Comparison of ENCODE assay signal across 1 cellular context in genomic region chr20:25624500-25624939, GRCh38.
TF ChIP-seq lines count a peak whose summit lies in the region.

No MANE protein-coding gene starts in this region.

TF ChIP-seq in HepG2, 621 proteins besides CTCF, POLR2A, EP300 and RAD21 (continued from another document and continues in another):
- TF ChIP-seq, protein P1, sequence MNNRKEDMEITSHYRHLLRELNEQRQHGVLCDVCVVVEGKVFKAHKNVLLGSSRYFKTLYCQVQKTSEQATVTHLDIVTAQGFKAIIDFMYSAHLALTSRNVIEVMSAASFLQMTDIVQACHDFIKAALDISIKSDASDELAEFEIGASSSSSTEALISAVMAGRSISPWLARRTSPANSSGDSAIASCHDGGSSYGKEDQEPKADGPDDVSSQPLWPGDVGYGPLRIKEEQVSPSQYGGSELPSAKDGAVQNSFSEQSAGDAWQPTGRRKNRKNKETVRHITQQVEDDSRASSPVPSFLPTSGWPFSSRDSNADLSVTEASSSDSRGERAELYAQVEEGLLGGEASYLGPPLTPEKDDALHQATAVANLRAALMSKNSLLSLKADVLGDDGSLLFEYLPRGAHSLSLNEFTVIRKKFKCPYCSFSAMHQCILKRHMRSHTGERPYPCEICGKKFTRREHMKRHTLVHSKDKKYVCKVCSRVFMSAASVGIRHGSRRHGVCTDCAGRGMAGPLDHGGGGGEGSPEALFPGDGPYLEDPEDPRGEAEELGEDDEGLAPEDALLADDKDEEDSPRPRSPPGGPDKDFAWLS (CRISPR knock-in tag; IDR thresholded peaks at IDR 0.05; ENCODE audit: borderline replicate concordance) = no peak
- TF ChIP-seq, protein P2, sequence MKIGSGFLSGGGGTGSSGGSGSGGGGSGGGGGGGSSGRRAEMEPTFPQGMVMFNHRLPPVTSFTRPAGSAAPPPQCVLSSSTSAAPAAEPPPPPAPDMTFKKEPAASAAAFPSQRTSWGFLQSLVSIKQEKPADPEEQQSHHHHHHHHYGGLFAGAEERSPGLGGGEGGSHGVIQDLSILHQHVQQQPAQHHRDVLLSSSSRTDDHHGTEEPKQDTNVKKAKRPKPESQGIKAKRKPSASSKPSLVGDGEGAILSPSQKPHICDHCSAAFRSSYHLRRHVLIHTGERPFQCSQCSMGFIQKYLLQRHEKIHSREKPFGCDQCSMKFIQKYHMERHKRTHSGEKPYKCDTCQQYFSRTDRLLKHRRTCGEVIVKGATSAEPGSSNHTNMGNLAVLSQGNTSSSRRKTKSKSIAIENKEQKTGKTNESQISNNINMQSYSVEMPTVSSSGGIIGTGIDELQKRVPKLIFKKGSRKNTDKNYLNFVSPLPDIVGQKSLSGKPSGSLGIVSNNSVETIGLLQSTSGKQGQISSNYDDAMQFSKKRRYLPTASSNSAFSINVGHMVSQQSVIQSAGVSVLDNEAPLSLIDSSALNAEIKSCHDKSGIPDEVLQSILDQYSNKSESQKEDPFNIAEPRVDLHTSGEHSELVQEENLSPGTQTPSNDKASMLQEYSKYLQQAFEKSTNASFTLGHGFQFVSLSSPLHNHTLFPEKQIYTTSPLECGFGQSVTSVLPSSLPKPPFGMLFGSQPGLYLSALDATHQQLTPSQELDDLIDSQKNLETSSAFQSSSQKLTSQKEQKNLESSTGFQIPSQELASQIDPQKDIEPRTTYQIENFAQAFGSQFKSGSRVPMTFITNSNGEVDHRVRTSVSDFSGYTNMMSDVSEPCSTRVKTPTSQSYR (CRISPR knock-in tag; IDR thresholded peaks at IDR 0.05; ENCODE audit: borderline replicate concordance) = peak; percentile 36; the same call in 1 of the 2 replicates
- TF ChIP-seq ZNF7 (CRISPR knock-in tag; IDR thresholded peaks at IDR 0.05) (no peak), HNF4A (CRISPR knock-in tag; IDR thresholded peaks at IDR 0.05) (no peak), ZBTB7A (CRISPR knock-in tag; IDR thresholded peaks at IDR 0.05) (0 out of 2 replicates have a peak, but pooled peaks have one; percentile 22), JUND (CRISPR knock-in tag; IDR thresholded peaks at IDR 0.05) (peak; percentile 8; the same call in 1 of the 2 replicates), RBAK (CRISPR knock-in tag; IDR thresholded peaks at IDR 0.05) (0 out of 2 replicates have a peak, but pooled peaks have one; percentile 9), FOXJ3 (CRISPR knock-in tag; IDR thresholded peaks at IDR 0.05; ENCODE audit: borderline replicate concordance) (no peak), ZNF496 (CRISPR knock-in tag; IDR thresholded peaks at IDR 0.05; ENCODE audit: insufficient replicate concordance) (peak; percentile 13), ZBTB34 (CRISPR knock-in tag; IDR thresholded peaks at IDR 0.05) (no peak), ZNF841 (CRISPR knock-in tag; IDR thresholded peaks at IDR 0.05; ENCODE audit: borderline replicate concordance) (0 out of 2 replicates have a peak, but pooled peaks have one; percentile 18), AHR (CRISPR knock-in tag; IDR thresholded peaks at IDR 0.05) (no peak), NR1H2 (CRISPR knock-in tag; IDR thresholded peaks at IDR 0.05; ENCODE audit: borderline replicate concordance, low read depth) (peak; percentile 58; the same call in 1 of the 2 replicates), ZNF468 (CRISPR knock-in tag; IDR thresholded peaks at IDR 0.05) (no peak), ZNF564 (CRISPR knock-in tag; IDR thresholded peaks at IDR 0.05) (0 out of 2 replicates have a peak, but pooled peaks have one; percentile 28), ZNF792 (CRISPR knock-in tag; IDR thresholded peaks at IDR 0.05) (no peak), ZBTB37 (CRISPR knock-in tag; IDR thresholded peaks at IDR 0.05) (peak; percentile 0; the same call in 1 of the 2 replicates), MTF2 (CRISPR knock-in tag; IDR thresholded peaks at IDR 0.05; ENCODE audit: borderline replicate concordance) (peak; percentile 95; the same call in 1 of the 2 replicates), PLRG1 (conservative IDR thresholded peaks at IDR 0.05) (no peak), ZNF207 (IDR thresholded peaks at IDR 0.05; ENCODE audit: borderline replicate concordance) (no peak), MIXL1 (CRISPR knock-in tag; IDR thresholded peaks at IDR 0.05) (0 out of 2 replicates have a peak, but pooled peaks have one; percentile 1), PCBP2 (optimal IDR thresholded peaks at IDR 0.05; ENCODE audit: low read depth, low read length, poor library complexity, severe bottlenecking) (no peak), NPAS2 (CRISPR knock-in tag; IDR thresholded peaks at IDR 0.05; ENCODE audit: borderline replicate concordance) (no peak), ZNF670 (CRISPR knock-in tag; IDR thresholded peaks at IDR 0.05; ENCODE audit: borderline replicate concordance) (no peak), CCDC6 (CRISPR knock-in tag; IDR thresholded peaks at IDR 0.05) (no peak), ZNF563 (CRISPR knock-in tag; IDR thresholded peaks at IDR 0.05) (peak; percentile 92), GZF1 (CRISPR knock-in tag; IDR thresholded peaks at IDR 0.05) (peak; percentile 80), SIX4 (CRISPR knock-in tag; IDR thresholded peaks at IDR 0.05) (peak; percentile 57; the same call in 1 of the 2 replicates), ZNF605 (CRISPR knock-in tag; IDR thresholded peaks at IDR 0.05) (0 out of 2 replicates have a peak, but pooled peaks have one; percentile 5), ZNF567 (CRISPR knock-in tag; IDR thresholded peaks at IDR 0.05; ENCODE audit: borderline replicate concordance) (0 out of 2 replicates have a peak, but pooled peaks have one; percentile 18), SOX6 (IDR thresholded peaks at IDR 0.05) (no peak), SOX6 (CRISPR knock-in tag; IDR thresholded peaks at IDR 0.05) (0 out of 2 replicates have a peak, but pooled peaks have one; percentile 1), ZNF883 (CRISPR knock-in tag; IDR thresholded peaks at IDR 0.05; ENCODE audit: not compliant biosample characterization) (no peak), ARNTL (CRISPR knock-in tag; IDR thresholded peaks at IDR 0.05) (0 out of 2 replicates have a peak, but pooled peaks have one; percentile 13), ZNF710 (CRISPR knock-in tag; IDR thresholded peaks at IDR 0.05; ENCODE audit: borderline replicate concordance) (0 out of 2 replicates have a peak, but pooled peaks have one; percentile 36), ZNF589 (CRISPR knock-in tag; conservative IDR thresholded peaks at IDR 0.05) (0 out of 2 replicates have a peak, but pooled peaks have one; percentile 13), MEF2D (CRISPR knock-in tag; IDR thresholded peaks at IDR 0.05) (peak; percentile 75; the same call in 1 of the 2 replicates), ZMYM2 (CRISPR knock-in tag; IDR thresholded peaks at IDR 0.05) (no peak; the same call in none of the 2 replicates), AKAP8 (CRISPR knock-in tag; IDR thresholded peaks at IDR 0.05) (peak; percentile 66; the same call in 1 of the 2 replicates)
- TF ChIP-seq, protein P3, sequence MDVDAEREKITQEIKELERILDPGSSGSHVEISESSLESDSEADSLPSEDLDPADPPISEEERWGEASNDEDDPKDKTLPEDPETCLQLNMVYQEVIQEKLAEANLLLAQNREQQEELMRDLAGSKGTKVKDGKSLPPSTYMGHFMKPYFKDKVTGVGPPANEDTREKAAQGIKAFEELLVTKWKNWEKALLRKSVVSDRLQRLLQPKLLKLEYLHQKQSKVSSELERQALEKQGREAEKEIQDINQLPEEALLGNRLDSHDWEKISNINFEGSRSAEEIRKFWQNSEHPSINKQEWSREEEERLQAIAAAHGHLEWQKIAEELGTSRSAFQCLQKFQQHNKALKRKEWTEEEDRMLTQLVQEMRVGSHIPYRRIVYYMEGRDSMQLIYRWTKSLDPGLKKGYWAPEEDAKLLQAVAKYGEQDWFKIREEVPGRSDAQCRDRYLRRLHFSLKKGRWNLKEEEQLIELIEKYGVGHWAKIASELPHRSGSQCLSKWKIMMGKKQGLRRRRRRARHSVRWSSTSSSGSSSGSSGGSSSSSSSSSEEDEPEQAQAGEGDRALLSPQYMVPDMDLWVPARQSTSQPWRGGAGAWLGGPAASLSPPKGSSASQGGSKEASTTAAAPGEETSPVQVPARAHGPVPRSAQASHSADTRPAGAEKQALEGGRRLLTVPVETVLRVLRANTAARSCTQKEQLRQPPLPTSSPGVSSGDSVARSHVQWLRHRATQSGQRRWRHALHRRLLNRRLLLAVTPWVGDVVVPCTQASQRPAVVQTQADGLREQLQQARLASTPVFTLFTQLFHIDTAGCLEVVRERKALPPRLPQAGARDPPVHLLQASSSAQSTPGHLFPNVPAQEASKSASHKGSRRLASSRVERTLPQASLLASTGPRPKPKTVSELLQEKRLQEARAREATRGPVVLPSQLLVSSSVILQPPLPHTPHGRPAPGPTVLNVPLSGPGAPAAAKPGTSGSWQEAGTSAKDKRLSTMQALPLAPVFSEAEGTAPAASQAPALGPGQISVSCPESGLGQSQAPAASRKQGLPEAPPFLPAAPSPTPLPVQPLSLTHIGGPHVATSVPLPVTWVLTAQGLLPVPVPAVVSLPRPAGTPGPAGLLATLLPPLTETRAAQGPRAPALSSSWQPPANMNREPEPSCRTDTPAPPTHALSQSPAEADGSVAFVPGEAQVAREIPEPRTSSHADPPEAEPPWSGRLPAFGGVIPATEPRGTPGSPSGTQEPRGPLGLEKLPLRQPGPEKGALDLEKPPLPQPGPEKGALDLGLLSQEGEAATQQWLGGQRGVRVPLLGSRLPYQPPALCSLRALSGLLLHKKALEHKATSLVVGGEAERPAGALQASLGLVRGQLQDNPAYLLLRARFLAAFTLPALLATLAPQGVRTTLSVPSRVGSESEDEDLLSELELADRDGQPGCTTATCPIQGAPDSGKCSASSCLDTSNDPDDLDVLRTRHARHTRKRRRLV (CRISPR knock-in tag; IDR thresholded peaks at IDR 0.05) = peak; percentile 61; the same call in 1 of the 2 replicates
- TF ChIP-seq, protein P4, sequence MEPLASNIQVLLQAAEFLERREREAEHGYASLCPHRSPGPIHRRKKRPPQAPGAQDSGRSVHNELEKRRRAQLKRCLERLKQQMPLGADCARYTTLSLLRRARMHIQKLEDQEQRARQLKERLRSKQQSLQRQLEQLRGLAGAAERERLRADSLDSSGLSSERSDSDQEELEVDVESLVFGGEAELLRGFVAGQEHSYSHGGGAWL (CRISPR knock-in tag; IDR thresholded peaks at IDR 0.05) = no peak; the same call in 1 of the 2 replicates
- TF ChIP-seq, protein P5, sequence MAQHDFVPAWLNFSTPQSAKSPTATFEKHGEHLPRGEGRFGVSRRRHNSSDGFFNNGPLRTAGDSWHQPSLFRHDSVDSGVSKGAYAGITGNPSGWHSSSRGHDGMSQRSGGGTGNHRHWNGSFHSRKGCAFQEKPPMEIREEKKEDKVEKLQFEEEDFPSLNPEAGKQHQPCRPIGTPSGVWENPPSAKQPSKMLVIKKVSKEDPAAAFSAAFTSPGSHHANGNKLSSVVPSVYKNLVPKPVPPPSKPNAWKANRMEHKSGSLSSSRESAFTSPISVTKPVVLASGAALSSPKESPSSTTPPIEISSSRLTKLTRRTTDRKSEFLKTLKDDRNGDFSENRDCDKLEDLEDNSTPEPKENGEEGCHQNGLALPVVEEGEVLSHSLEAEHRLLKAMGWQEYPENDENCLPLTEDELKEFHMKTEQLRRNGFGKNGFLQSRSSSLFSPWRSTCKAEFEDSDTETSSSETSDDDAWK (CRISPR knock-in tag; IDR thresholded peaks at IDR 0.05) = no peak
- TF ChIP-seq, protein P6, sequence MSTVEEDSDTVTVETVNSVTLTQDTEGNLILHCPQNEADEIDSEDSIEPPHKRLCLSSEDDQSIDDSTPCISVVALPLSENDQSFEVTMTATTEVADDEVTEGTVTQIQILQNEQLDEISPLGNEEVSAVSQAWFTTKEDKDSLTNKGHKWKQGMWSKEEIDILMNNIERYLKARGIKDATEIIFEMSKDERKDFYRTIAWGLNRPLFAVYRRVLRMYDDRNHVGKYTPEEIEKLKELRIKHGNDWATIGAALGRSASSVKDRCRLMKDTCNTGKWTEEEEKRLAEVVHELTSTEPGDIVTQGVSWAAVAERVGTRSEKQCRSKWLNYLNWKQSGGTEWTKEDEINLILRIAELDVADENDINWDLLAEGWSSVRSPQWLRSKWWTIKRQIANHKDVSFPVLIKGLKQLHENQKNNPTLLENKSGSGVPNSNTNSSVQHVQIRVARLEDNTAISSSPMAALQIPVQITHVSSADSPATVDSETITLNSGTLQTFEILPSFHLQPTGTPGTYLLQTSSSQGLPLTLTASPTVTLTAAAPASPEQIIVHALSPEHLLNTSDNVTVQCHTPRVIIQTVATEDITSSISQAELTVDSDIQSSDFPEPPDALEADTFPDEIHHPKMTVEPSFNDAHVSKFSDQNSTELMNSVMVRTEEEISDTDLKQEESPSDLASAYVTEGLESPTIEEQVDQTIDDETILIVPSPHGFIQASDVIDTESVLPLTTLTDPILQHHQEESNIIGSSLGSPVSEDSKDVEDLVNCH (CRISPR knock-in tag; IDR thresholded peaks at IDR 0.05) = 0 out of 2 replicates have a peak, but pooled peaks have one; percentile 65
